Comparison of ENCODE assay signal across 1 cellular context in the genomic region with DNA sequence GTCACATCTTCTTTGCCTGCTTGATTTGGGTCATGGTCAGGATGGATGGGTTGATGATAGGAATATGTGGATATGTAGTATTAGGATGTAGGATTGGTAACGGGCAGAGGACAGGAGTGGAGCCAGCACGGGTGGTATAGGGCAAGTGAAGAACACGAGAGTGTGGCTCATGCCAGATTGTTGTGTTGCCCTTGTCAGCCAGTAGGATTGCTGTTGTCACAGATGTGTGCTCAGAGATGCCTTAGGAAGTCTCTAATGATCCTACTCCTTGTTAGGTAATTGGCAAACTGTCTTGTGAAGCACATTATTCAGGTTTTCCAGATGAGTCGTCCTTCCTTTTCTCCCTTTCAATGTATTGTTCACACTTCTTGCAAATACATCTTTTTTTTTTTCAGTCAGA.
TF ChIP-seq lines count a peak whose summit lies in the region.

No MANE protein-coding gene starts in this region.

TF ChIP-seq in GM23338, 12 proteins besides CTCF, POLR2A, EP300 and RAD21 (continued from another document):
- TF ChIP-seq JUNB (IDR thresholded peaks at IDR 0.05; ENCODE audit: unreplicated experiment) (no peak), NANOG (IDR thresholded peaks at IDR 0.05; ENCODE audit: borderline replicate concordance) (no peak), STAT1 (IDR thresholded peaks at IDR 0.05; ENCODE audit: unreplicated experiment) (no peak), ZNF114 (CRISPR knock-in tag; IDR thresholded peaks at IDR 0.05) (no peak)
- TF ChIP-seq, protein P1, sequence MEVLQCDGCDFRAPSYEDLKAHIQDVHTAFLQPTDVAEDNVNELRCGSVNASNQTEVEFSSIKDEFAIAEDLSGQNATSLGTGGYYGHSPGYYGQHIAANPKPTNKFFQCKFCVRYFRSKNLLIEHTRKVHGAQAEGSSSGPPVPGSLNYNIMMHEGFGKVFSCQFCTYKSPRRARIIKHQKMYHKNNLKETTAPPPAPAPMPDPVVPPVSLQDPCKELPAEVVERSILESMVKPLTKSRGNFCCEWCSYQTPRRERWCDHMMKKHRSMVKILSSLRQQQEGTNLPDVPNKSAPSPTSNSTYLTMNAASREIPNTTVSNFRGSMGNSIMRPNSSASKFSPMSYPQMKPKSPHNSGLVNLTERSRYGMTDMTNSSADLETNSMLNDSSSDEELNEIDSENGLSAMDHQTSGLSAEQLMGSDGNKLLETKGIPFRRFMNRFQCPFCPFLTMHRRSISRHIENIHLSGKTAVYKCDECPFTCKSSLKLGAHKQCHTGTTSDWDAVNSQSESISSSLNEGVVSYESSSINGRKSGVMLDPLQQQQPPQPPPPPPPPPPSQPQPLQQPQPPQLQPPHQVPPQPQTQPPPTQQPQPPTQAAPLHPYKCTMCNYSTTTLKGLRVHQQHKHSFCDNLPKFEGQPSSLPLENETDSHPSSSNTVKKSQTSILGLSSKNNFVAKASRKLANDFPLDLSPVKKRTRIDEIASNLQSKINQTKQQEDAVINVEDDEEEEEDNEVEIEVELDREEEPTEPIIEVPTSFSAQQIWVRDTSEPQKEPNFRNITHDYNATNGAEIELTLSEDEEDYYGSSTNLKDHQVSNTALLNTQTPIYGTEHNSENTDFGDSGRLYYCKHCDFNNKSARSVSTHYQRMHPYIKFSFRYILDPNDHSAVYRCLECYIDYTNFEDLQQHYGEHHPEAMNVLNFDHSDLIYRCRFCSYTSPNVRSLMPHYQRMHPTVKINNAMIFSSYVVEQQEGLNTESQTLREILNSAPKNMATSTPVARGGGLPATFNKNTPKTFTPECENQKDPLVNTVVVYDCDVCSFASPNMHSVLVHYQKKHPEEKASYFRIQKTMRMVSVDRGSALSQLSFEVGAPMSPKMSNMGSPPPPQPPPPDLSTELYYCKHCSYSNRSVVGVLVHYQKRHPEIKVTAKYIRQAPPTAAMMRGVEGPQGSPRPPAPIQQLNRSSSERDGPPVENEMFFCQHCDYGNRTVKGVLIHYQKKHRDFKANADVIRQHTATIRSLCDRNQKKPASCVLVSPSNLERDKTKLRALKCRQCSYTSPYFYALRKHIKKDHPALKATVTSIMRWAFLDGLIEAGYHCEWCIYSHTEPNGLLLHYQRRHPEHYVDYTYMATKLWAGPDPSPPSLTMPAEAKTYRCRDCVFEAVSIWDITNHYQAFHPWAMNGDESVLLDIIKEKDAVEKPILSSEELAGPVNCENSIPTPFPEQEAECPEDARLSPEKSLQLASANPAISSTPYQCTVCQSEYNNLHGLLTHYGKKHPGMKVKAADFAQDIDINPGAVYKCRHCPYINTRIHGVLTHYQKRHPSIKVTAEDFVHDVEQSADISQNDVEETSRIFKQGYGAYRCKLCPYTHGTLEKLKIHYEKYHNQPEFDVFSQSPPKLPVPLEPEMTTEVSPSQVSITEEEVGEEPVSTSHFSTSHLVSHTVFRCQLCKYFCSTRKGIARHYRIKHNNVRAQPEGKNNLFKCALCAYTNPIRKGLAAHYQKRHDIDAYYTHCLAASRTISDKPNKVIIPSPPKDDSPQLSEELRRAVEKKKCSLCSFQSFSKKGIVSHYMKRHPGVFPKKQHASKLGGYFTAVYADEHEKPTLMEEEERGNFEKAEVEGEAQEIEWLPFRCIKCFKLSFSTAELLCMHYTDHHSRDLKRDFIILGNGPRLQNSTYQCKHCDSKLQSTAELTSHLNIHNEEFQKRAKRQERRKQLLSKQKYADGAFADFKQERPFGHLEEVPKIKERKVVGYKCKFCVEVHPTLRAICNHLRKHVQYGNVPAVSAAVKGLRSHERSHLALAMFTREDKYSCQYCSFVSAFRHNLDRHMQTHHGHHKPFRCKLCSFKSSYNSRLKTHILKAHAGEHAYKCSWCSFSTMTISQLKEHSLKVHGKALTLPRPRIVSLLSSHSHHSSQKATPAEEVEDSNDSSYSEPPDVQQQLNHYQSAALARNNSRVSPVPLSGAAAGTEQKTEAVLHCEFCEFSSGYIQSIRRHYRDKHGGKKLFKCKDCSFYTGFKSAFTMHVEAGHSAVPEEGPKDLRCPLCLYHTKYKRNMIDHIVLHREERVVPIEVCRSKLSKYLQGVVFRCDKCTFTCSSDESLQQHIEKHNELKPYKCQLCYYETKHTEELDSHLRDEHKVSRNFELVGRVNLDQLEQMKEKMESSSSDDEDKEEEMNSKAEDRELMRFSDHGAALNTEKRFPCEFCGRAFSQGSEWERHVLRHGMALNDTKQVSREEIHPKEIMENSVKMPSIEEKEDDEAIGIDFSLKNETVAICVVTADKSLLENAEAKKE (CRISPR knock-in tag; IDR thresholded peaks at IDR 0.05) = no peak
- TF ChIP-seq, protein P2, sequence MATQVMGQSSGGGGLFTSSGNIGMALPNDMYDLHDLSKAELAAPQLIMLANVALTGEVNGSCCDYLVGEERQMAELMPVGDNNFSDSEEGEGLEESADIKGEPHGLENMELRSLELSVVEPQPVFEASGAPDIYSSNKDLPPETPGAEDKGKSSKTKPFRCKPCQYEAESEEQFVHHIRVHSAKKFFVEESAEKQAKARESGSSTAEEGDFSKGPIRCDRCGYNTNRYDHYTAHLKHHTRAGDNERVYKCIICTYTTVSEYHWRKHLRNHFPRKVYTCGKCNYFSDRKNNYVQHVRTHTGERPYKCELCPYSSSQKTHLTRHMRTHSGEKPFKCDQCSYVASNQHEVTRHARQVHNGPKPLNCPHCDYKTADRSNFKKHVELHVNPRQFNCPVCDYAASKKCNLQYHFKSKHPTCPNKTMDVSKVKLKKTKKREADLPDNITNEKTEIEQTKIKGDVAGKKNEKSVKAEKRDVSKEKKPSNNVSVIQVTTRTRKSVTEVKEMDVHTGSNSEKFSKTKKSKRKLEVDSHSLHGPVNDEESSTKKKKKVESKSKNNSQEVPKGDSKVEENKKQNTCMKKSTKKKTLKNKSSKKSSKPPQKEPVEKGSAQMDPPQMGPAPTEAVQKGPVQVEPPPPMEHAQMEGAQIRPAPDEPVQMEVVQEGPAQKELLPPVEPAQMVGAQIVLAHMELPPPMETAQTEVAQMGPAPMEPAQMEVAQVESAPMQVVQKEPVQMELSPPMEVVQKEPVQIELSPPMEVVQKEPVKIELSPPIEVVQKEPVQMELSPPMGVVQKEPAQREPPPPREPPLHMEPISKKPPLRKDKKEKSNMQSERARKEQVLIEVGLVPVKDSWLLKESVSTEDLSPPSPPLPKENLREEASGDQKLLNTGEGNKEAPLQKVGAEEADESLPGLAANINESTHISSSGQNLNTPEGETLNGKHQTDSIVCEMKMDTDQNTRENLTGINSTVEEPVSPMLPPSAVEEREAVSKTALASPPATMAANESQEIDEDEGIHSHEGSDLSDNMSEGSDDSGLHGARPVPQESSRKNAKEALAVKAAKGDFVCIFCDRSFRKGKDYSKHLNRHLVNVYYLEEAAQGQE (IDR thresholded peaks at IDR 0.05; ENCODE audit: unreplicated experiment) = no peak
